In the genomic region with DNA sequence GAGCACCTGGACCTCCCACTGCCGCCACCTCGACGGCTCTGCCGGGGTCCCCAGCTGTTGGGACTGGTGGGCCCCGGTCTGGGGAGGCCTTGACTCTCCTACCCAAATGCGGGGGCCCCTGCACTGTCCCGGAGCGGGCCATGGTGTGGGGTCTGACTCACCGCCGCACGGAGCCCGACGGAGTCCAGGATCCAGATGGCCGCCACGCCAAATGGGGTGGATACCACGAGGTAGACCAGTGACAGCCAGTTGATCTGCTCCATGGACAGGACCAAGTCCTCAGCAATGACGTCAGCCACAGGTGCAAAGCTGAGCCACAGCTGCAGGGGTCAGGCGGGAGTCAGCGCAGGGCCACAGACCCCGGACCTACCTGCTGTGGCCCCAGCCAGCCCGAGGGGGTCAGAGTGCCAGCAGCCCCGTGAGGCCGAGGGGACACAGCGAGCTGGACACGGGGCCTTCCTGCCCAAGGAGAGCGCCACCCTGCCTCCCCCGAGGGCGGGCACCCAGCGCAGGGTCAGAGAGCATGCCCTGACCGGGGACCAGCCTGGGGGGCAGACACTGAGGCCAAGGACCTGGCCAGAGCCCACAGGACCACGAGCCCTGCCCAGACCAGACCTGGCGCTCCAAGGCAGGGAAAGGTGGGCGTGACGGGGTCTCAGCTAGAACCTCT, we compare ENCODE assay signal across 2 cellular contexts.
TF ChIP-seq lines count a peak whose summit lies in the region.

No MANE protein-coding gene starts in this region.

TF ChIP-seq in HCT116, 20 proteins besides CTCF, POLR2A, EP300 and RAD21:
- TF ChIP-seq POLR2AphosphoS5 (IDR thresholded peaks at IDR 0.05; ENCODE audit: low read depth, low read length) (no peak), EZH2 (IDR thresholded peaks at IDR 0.05) (no peak), ZFX (IDR thresholded peaks at IDR 0.05) (no peak), TCF7L2 (IDR thresholded peaks at IDR 0.05; ENCODE audit: borderline replicate concordance, extremely low read depth, insufficient read depth, insufficient read length) (no peak), ELF1 (IDR thresholded peaks at IDR 0.05; ENCODE audit: borderline replicate concordance, low read depth) (no peak)
- TF ChIP-seq, protein P1, sequence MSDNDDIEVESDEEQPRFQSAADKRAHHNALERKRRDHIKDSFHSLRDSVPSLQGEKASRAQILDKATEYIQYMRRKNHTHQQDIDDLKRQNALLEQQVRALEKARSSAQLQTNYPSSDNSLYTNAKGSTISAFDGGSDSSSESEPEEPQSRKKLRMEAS (IDR thresholded peaks at IDR 0.05) = no peak

TF ChIP-seq in K562, 482 proteins besides CTCF, POLR2A, EP300 and RAD21 (continues in another document):
- TF ChIP-seq PHB (CRISPR knock-in tag; IDR thresholded peaks at IDR 0.05) (no peak), MAZ (CRISPR knock-in tag; conservative IDR thresholded peaks at IDR 0.05 in 1 of 2, IDR thresholded peaks at IDR 0.05 in 1 of 2) (0 out of 4 replicates have a peak, but pooled peaks of 1 of the 2 experiments have one; percentile 4), ZBTB7A (IDR thresholded peaks at IDR 0.05; ENCODE audit: borderline replicate concordance, control insufficient read depth, low read depth, low read length) (peak; percentile 33; the same call in 1 of the 2 replicates), PHF20 (IDR thresholded peaks at IDR 0.05; ENCODE audit: partially characterized antibody) (peak; percentile 10), ZNF717 (CRISPR knock-in tag; IDR thresholded peaks at IDR 0.05) (no peak), MTF1 (CRISPR knock-in tag; IDR thresholded peaks at IDR 0.05; ENCODE audit: borderline replicate concordance) (no peak), ZNF668 (CRISPR knock-in tag; IDR thresholded peaks at IDR 0.05) (no peak), CREM (IDR thresholded peaks at IDR 0.05; ENCODE audit: low read depth) (peak; percentile 46), TGIF2 (CRISPR knock-in tag; IDR thresholded peaks at IDR 0.05) (no peak), SP1 (CRISPR knock-in tag; IDR thresholded peaks at IDR 0.05) (no peak), ETS2 (tag; IDR thresholded peaks at IDR 0.05; ENCODE audit: borderline replicate concordance, poor library complexity, severe bottlenecking) (no peak), NR2C1 (IDR thresholded peaks at IDR 0.05) (no peak), NR2C1 (tag; IDR thresholded peaks at IDR 0.05) (no peak), PREB (CRISPR knock-in tag; IDR thresholded peaks at IDR 0.05) (no peak), NFIC (IDR thresholded peaks at IDR 0.05) (no peak), NCOA2 (IDR thresholded peaks at IDR 0.05; ENCODE audit: partially characterized antibody in 2 of 2) (no peak), STAT5B (CRISPR knock-in tag; IDR thresholded peaks at IDR 0.05) (no peak), HNRNPL (IDR thresholded peaks at IDR 0.05; ENCODE audit: low read depth, low read length) (no peak), TRIM28 (IDR thresholded peaks at IDR 0.05) (no peak), GTF3C2 (IDR thresholded peaks at IDR 0.05; ENCODE audit: borderline replicate concordance, extremely low read depth, insufficient read length) (no peak), BRCA1 (IDR thresholded peaks at IDR 0.05) (no peak), BRCA1 (CRISPR knock-in tag; IDR thresholded peaks at IDR 0.05) (no peak), NR1H2 (CRISPR knock-in tag; IDR thresholded peaks at IDR 0.05) (no peak), CHCHD3 (CRISPR knock-in tag; IDR thresholded peaks at IDR 0.05) (no peak)
- TF ChIP-seq, protein P2, sequence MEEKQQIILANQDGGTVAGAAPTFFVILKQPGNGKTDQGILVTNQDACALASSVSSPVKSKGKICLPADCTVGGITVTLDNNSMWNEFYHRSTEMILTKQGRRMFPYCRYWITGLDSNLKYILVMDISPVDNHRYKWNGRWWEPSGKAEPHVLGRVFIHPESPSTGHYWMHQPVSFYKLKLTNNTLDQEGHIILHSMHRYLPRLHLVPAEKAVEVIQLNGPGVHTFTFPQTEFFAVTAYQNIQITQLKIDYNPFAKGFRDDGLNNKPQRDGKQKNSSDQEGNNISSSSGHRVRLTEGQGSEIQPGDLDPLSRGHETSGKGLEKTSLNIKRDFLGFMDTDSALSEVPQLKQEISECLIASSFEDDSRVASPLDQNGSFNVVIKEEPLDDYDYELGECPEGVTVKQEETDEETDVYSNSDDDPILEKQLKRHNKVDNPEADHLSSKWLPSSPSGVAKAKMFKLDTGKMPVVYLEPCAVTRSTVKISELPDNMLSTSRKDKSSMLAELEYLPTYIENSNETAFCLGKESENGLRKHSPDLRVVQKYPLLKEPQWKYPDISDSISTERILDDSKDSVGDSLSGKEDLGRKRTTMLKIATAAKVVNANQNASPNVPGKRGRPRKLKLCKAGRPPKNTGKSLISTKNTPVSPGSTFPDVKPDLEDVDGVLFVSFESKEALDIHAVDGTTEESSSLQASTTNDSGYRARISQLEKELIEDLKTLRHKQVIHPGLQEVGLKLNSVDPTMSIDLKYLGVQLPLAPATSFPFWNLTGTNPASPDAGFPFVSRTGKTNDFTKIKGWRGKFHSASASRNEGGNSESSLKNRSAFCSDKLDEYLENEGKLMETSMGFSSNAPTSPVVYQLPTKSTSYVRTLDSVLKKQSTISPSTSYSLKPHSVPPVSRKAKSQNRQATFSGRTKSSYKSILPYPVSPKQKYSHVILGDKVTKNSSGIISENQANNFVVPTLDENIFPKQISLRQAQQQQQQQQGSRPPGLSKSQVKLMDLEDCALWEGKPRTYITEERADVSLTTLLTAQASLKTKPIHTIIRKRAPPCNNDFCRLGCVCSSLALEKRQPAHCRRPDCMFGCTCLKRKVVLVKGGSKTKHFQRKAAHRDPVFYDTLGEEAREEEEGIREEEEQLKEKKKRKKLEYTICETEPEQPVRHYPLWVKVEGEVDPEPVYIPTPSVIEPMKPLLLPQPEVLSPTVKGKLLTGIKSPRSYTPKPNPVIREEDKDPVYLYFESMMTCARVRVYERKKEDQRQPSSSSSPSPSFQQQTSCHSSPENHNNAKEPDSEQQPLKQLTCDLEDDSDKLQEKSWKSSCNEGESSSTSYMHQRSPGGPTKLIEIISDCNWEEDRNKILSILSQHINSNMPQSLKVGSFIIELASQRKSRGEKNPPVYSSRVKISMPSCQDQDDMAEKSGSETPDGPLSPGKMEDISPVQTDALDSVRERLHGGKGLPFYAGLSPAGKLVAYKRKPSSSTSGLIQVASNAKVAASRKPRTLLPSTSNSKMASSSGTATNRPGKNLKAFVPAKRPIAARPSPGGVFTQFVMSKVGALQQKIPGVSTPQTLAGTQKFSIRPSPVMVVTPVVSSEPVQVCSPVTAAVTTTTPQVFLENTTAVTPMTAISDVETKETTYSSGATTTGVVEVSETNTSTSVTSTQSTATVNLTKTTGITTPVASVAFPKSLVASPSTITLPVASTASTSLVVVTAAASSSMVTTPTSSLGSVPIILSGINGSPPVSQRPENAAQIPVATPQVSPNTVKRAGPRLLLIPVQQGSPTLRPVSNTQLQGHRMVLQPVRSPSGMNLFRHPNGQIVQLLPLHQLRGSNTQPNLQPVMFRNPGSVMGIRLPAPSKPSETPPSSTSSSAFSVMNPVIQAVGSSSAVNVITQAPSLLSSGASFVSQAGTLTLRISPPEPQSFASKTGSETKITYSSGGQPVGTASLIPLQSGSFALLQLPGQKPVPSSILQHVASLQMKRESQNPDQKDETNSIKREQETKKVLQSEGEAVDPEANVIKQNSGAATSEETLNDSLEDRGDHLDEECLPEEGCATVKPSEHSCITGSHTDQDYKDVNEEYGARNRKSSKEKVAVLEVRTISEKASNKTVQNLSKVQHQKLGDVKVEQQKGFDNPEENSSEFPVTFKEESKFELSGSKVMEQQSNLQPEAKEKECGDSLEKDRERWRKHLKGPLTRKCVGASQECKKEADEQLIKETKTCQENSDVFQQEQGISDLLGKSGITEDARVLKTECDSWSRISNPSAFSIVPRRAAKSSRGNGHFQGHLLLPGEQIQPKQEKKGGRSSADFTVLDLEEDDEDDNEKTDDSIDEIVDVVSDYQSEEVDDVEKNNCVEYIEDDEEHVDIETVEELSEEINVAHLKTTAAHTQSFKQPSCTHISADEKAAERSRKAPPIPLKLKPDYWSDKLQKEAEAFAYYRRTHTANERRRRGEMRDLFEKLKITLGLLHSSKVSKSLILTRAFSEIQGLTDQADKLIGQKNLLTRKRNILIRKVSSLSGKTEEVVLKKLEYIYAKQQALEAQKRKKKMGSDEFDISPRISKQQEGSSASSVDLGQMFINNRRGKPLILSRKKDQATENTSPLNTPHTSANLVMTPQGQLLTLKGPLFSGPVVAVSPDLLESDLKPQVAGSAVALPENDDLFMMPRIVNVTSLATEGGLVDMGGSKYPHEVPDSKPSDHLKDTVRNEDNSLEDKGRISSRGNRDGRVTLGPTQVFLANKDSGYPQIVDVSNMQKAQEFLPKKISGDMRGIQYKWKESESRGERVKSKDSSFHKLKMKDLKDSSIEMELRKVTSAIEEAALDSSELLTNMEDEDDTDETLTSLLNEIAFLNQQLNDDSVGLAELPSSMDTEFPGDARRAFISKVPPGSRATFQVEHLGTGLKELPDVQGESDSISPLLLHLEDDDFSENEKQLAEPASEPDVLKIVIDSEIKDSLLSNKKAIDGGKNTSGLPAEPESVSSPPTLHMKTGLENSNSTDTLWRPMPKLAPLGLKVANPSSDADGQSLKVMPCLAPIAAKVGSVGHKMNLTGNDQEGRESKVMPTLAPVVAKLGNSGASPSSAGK (IDR thresholded peaks at IDR 0.05) = no peak
- TF ChIP-seq, protein P3, sequence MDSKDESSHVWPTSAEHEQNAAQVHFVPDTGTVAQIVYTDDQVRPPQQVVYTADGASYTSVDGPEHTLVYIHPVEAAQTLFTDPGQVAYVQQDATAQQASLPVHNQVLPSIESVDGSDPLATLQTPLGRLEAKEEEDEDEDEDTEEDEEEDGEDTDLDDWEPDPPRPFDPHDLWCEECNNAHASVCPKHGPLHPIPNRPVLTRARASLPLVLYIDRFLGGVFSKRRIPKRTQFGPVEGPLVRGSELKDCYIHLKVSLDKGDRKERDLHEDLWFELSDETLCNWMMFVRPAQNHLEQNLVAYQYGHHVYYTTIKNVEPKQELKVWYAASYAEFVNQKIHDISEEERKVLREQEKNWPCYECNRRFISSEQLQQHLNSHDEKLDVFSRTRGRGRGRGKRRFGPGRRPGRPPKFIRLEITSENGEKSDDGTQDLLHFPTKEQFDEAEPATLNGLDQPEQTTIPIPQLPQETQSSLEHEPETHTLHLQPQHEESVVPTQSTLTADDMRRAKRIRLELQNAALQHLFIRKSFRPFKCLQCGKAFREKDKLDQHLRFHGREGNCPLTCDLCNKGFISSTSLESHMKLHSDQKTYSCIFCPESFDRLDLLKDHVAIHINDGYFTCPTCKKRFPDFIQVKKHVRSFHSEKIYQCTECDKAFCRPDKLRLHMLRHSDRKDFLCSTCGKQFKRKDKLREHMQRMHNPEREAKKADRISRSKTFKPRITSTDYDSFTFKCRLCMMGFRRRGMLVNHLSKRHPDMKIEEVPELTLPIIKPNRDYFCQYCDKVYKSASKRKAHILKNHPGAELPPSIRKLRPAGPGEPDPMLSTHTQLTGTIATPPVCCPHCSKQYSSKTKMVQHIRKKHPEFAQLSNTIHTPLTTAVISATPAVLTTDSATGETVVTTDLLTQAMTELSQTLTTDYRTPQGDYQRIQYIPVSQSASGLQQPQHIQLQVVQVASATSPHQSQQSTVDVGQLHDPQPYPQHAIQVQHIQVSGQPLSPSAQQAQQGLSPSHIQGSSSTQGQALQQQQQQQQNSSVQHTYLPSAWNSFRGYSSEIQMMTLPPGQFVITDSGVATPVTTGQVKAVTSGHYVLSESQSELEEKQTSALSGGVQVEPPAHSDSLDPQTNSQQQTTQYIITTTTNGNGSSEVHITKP (IDR thresholded peaks at IDR 0.05; ENCODE audit: partially characterized antibody) = no peak
- TF ChIP-seq, protein P4, sequence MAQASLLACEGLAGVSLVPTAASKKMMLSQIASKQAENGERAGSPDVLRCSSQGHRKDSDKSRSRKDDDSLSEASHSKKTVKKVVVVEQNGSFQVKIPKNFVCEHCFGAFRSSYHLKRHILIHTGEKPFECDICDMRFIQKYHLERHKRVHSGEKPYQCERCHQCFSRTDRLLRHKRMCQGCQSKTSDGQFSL (CRISPR knock-in tag; IDR thresholded peaks at IDR 0.05) = no peak; the same call in 1 of the 2 replicates
- TF ChIP-seq, protein P4 (tag; IDR thresholded peaks at IDR 0.05) = no peak
- TF ChIP-seq, protein P5, sequence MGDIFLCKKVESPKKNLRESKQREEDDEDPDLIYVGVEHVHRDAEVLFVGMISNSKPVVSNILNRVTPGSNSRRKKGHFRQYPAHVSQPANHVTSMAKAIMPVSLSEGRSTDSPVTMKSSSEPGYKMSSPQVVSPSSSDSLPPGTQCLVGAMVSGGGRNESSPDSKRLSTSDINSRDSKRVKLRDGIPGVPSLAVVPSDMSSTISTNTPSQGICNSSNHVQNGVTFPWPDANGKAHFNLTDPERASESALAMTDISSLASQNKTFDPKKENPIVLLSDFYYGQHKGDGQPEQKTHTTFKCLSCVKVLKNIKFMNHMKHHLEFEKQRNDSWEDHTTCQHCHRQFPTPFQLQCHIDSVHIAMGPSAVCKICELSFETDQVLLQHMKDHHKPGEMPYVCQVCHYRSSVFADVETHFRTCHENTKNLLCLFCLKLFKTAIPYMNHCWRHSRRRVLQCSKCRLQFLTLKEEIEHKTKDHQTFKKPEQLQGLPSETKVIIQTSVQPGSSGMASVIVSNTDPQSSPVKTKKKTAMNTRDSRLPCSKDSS (IDR thresholded peaks at IDR 0.05; ENCODE audit: low read depth, partially characterized antibody) = no peak
